In the genomic region with DNA sequence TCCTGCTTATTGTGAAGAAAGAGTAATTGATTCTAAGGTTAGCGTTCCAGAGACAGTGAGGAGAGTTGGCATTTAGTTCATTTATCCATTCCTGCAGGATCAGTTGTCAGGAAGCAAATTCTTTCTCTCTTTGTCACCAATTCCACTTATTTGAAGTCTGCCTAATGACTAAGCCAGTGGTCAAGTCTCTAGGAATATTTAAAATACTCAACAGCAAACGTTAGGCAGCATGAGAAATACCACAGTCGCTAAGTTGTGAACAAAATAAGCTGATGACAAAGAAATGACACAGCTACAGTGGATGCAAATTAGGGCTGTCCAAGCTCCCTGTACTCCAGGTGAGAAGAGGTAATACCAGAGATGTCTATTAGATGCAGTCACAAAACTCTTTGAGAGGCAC, we compare ENCODE assay signal across 1 cellular context.
TF ChIP-seq lines count a peak whose summit lies in the region.

No MANE protein-coding gene starts in this region.

TF ChIP-seq in H1, 55 proteins besides CTCF, POLR2A, EP300 and RAD21:
- no peak for TF ChIP-seq SRF (IDR thresholded peaks at IDR 0.05; ENCODE audit: low read depth, low read length)
- TF ChIP-seq GABPA (IDR thresholded peaks at IDR 0.05; ENCODE audit: borderline replicate concordance, insufficient read depth, low read length) = no peak
- no peak for TF ChIP-seq SIX5 (IDR thresholded peaks at IDR 0.05; ENCODE audit: low read depth, low read length)
- TF ChIP-seq CBX5 (IDR thresholded peaks at IDR 0.05; ENCODE audit: low read depth, low read length) = no peak
- TF ChIP-seq GTF2F1 (IDR thresholded peaks at IDR 0.05; ENCODE audit: borderline replicate concordance, low read depth, low read length) = no peak
- no peak for TF ChIP-seq CHD1 (IDR thresholded peaks at IDR 0.05; ENCODE audit: low read depth, low read length)
- no peak for TF ChIP-seq RXRA (IDR thresholded peaks at IDR 0.05; ENCODE audit: insufficient read depth, low read depth, low read length)
- TF ChIP-seq, protein P1, sequence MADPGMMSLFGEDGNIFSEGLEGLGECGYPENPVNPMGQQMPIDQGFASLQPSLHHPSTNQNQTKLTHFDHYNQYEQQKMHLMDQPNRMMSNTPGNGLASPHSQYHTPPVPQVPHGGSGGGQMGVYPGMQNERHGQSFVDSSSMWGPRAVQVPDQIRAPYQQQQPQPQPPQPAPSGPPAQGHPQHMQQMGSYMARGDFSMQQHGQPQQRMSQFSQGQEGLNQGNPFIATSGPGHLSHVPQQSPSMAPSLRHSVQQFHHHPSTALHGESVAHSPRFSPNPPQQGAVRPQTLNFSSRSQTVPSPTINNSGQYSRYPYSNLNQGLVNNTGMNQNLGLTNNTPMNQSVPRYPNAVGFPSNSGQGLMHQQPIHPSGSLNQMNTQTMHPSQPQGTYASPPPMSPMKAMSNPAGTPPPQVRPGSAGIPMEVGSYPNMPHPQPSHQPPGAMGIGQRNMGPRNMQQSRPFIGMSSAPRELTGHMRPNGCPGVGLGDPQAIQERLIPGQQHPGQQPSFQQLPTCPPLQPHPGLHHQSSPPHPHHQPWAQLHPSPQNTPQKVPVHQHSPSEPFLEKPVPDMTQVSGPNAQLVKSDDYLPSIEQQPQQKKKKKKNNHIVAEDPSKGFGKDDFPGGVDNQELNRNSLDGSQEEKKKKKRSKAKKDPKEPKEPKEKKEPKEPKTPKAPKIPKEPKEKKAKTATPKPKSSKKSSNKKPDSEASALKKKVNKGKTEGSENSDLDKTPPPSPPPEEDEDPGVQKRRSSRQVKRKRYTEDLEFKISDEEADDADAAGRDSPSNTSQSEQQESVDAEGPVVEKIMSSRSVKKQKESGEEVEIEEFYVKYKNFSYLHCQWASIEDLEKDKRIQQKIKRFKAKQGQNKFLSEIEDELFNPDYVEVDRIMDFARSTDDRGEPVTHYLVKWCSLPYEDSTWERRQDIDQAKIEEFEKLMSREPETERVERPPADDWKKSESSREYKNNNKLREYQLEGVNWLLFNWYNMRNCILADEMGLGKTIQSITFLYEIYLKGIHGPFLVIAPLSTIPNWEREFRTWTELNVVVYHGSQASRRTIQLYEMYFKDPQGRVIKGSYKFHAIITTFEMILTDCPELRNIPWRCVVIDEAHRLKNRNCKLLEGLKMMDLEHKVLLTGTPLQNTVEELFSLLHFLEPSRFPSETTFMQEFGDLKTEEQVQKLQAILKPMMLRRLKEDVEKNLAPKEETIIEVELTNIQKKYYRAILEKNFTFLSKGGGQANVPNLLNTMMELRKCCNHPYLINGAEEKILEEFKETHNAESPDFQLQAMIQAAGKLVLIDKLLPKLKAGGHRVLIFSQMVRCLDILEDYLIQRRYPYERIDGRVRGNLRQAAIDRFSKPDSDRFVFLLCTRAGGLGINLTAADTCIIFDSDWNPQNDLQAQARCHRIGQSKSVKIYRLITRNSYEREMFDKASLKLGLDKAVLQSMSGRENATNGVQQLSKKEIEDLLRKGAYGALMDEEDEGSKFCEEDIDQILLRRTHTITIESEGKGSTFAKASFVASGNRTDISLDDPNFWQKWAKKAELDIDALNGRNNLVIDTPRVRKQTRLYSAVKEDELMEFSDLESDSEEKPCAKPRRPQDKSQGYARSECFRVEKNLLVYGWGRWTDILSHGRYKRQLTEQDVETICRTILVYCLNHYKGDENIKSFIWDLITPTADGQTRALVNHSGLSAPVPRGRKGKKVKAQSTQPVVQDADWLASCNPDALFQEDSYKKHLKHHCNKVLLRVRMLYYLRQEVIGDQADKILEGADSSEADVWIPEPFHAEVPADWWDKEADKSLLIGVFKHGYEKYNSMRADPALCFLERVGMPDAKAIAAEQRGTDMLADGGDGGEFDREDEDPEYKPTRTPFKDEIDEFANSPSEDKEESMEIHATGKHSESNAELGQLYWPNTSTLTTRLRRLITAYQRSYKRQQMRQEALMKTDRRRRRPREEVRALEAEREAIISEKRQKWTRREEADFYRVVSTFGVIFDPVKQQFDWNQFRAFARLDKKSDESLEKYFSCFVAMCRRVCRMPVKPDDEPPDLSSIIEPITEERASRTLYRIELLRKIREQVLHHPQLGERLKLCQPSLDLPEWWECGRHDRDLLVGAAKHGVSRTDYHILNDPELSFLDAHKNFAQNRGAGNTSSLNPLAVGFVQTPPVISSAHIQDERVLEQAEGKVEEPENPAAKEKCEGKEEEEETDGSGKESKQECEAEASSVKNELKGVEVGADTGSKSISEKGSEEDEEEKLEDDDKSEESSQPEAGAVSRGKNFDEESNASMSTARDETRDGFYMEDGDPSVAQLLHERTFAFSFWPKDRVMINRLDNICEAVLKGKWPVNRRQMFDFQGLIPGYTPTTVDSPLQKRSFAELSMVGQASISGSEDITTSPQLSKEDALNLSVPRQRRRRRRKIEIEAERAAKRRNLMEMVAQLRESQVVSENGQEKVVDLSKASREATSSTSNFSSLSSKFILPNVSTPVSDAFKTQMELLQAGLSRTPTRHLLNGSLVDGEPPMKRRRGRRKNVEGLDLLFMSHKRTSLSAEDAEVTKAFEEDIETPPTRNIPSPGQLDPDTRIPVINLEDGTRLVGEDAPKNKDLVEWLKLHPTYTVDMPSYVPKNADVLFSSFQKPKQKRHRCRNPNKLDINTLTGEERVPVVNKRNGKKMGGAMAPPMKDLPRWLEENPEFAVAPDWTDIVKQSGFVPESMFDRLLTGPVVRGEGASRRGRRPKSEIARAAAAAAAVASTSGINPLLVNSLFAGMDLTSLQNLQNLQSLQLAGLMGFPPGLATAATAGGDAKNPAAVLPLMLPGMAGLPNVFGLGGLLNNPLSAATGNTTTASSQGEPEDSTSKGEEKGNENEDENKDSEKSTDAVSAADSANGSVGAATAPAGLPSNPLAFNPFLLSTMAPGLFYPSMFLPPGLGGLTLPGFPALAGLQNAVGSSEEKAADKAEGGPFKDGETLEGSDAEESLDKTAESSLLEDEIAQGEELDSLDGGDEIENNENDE (IDR thresholded peaks at IDR 0.05; ENCODE audit: insufficient replicate concordance, low read length) = no peak
- TF ChIP-seq PHF8 (conservative IDR thresholded peaks at IDR 0.05; ENCODE audit: low read depth, low read length) = no peak
- no peak for TF ChIP-seq CBX8 (IDR thresholded peaks at IDR 0.05; ENCODE audit: borderline replicate concordance, low read depth, low read length)
- no peak for TF ChIP-seq SIN3A (conservative IDR thresholded peaks at IDR 0.05 in 1 of 2, IDR thresholded peaks at IDR 0.05 in 1 of 2; ENCODE audit: low read depth in 1 of 2, low read length in 2 of 2)
- TF ChIP-seq, protein P2, sequence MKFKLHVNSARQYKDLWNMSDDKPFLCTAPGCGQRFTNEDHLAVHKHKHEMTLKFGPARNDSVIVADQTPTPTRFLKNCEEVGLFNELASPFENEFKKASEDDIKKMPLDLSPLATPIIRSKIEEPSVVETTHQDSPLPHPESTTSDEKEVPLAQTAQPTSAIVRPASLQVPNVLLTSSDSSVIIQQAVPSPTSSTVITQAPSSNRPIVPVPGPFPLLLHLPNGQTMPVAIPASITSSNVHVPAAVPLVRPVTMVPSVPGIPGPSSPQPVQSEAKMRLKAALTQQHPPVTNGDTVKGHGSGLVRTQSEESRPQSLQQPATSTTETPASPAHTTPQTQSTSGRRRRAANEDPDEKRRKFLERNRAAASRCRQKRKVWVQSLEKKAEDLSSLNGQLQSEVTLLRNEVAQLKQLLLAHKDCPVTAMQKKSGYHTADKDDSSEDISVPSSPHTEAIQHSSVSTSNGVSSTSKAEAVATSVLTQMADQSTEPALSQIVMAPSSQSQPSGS (IDR thresholded peaks at IDR 0.05; ENCODE audit: low read length) = no peak
TF ChIP-seq in H1: peak in this region for 0.
